1 cellular context compared by ENCODE assay signal in the genomic region with DNA sequence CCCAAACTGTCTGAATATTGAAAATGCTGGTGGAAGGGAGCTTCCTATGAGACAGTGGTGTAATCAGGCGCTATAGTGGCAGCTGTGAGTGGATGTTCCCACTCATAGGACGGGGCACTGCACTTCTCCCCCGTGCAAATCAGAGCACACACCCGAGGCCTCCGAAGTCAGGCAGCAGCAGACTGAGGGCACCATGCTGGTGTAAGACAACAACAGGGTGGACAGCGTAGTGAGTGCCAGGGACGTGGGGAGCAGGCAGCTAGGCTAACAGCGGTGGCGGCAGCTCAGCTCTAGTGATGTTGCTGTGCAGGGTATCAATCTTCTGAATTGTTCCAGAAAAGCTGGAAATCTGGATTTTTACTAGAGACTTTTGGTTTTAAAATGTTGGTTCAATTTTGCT.
TF ChIP-seq lines count a peak whose summit lies in the region.

No MANE protein-coding gene starts in this region.

TF ChIP-seq in IMR-90, 13 proteins besides CTCF, POLR2A, EP300 and RAD21:
- no peak for TF ChIP-seq NFE2L2 (IDR thresholded peaks at IDR 0.05; ENCODE audit: low read depth, low read length)
- TF ChIP-seq RFX5 (IDR thresholded peaks at IDR 0.05; ENCODE audit: low read depth, low read length), result no peak
- TF ChIP-seq BHLHE40 (IDR thresholded peaks at IDR 0.05; ENCODE audit: low read depth, low read length), result no peak
- TF ChIP-seq, protein P1, sequence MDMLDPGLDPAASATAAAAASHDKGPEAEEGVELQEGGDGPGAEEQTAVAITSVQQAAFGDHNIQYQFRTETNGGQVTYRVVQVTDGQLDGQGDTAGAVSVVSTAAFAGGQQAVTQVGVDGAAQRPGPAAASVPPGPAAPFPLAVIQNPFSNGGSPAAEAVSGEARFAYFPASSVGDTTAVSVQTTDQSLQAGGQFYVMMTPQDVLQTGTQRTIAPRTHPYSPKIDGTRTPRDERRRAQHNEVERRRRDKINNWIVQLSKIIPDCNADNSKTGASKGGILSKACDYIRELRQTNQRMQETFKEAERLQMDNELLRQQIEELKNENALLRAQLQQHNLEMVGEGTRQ (IDR thresholded peaks at IDR 0.05; ENCODE audit: low read depth, low read length), result no peak
- no peak for TF ChIP-seq RCOR1 (IDR thresholded peaks at IDR 0.05; ENCODE audit: insufficient replicate concordance, low read length)
- no peak for TF ChIP-seq MAZ (IDR thresholded peaks at IDR 0.05; ENCODE audit: borderline replicate concordance, low read depth, low read length)
- no peak for TF ChIP-seq MXI1 (IDR thresholded peaks at IDR 0.05; ENCODE audit: borderline replicate concordance, low read depth, low read length)
- TF ChIP-seq, protein P2, sequence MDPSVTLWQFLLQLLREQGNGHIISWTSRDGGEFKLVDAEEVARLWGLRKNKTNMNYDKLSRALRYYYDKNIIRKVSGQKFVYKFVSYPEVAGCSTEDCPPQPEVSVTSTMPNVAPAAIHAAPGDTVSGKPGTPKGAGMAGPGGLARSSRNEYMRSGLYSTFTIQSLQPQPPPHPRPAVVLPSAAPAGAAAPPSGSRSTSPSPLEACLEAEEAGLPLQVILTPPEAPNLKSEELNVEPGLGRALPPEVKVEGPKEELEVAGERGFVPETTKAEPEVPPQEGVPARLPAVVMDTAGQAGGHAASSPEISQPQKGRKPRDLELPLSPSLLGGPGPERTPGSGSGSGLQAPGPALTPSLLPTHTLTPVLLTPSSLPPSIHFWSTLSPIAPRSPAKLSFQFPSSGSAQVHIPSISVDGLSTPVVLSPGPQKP (IDR thresholded peaks at IDR 0.05; ENCODE audit: borderline replicate concordance, low read depth, low read length), result no peak
- no peak for TF ChIP-seq CHD1 (IDR thresholded peaks at IDR 0.05; ENCODE audit: low read depth, low read length)
- no peak for TF ChIP-seq SMC3 (IDR thresholded peaks at IDR 0.05; ENCODE audit: low read depth, low read length)
- TF ChIP-seq CEBPB (IDR thresholded peaks at IDR 0.05; ENCODE audit: low read depth, low read length), result no peak
TF ChIP-seq in IMR-90: peak in this region for 0.
